ENCODE assay signal across 8 cellular contexts in the genomic region with DNA sequence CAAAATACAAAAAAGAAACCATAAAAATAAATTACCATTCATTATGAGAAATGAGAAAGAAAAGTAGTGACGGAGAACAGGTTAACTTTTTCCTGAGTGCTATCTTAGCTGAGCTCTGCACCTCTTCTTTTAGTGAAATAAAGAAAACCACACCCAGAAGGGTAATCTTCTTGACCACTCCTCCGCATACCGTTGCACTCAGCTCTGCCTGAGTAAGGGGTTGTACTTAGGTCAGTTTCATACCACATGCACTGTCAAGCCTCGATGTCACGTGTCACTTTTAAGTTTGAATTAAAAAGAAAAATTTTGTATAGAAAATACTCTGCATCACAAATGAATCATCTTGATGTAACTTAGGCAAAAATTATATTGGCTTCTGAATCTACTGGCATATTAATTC. TPM values are rescaled to one million over a fixed set of nuclear protein-coding genes. Genes with fewer than 3 reads are reported as not detected.
A peak's percentile ranks its signal among the peaks of the same experiment; 100 is the strongest.
DNase-seq lines count a peak whose midpoint lies in the region; ATAC-seq and TF ChIP-seq lines count a peak whose summit lies in the region.

No MANE protein-coding gene starts in this region.

- H3K4me3 ChIP-seq in GM06990 (replicated peaks; ENCODE audit: low read depth, low read length) (peak overlapping the region; percentile 86), astrocyte of the cerebellum (ENCODE audit: low read depth, low read length) (peak overlapping the region; percentile 65), mesendoderm (ENCODE audit: low read length) (no peak overlapping the region)

- no CpG with 5 or more reads among the region's 5 CpGs for WGBS in mesendoderm (ENCODE audit: extremely low coverage, insufficient coverage, low lambda C conversion rate)

- no peak overlapping the region for H4K5ac ChIP-seq in mesendoderm (ENCODE audit: low read length)

- H3K4me1 ChIP-seq in mesendoderm (ENCODE audit: control insufficient read depth, low read depth, low read length): peaks cover 11% of the 10 kb centered on the region

- no peak overlapping the region for H4K8ac ChIP-seq in mesendoderm (ENCODE audit: low read depth, low read length)

- H2BK5ac ChIP-seq in mesendoderm (ENCODE audit: low read length): no peak overlapping the region

- H3K79me2 ChIP-seq in mesendoderm (ENCODE audit: control insufficient read depth, insufficient read depth, low read length): peaks cover 67% of the 10 kb centered on the region

- H3K27me3 ChIP-seq in GM06990 (replicated peaks; ENCODE audit: control insufficient read depth, insufficient read depth, low read length) (no peaks in the 10 kb centered on the region), mesendoderm (ENCODE audit: insufficient read depth, low read length, poor library complexity) (no peaks in the 10 kb centered on the region)

- peaks cover 4% of the 10 kb centered on the region for H3K36me3 ChIP-seq in GM06990 (ENCODE audit: control insufficient read depth, insufficient read depth, low read length)
- H3K36me3 ChIP-seq in mesendoderm (ENCODE audit: control insufficient read depth, insufficient read depth, low read length): peaks cover 4% of the 10 kb centered on the region

- no peak overlapping the region for H3K9ac ChIP-seq in mesendoderm (ENCODE audit: low read length)

- no peak overlapping the region for H3K18ac ChIP-seq in mesendoderm (ENCODE audit: low read length)

- in situ Hi-C loops in astrocyte of the cerebellum (cut with HindIII; ENCODE audit: low sequenced_read_pairs): no loop called here

- ATAC-seq in HG03064 (IDR thresholded peaks at IDR 0.05; ENCODE audit: low read depth, unreplicated experiment) (peak; percentile 30), GM19324 (IDR thresholded peaks at IDR 0.05; ENCODE audit: low FRiP score, unreplicated experiment) (no peak)

- peak overlapping the region; percentile 42 for H3K4me2 ChIP-seq in mesendoderm (ENCODE audit: low read length)

- no peak for DNase-seq in GM06990 (ENCODE audit: extremely low read depth, insufficient read length)
- no peak for DNase-seq in astrocyte of the cerebellum (ENCODE audit: low read depth)
- peak; percentile 44 for DNase-seq in mesendoderm
- no peak for DNase-seq in SK-N-DZ (ENCODE audit: low spot score)
- DNase-seq in NCI-H510A (lab: John Stamatoyannopoulos, UW): no peak
- DNase-seq in DMS53 (lab: John Stamatoyannopoulos, UW): no peak

- peaks cover 17% of the 10 kb centered on the region for H3K79me1 ChIP-seq in mesendoderm (ENCODE audit: low read length)

- no peak overlapping the region for H3K4ac ChIP-seq in mesendoderm (ENCODE audit: low read depth, low read length)

- no peak overlapping the region for H3K56ac ChIP-seq in mesendoderm (ENCODE audit: low read length)

- no peak overlapping the region for H3K23ac ChIP-seq in mesendoderm (ENCODE audit: low read length)

- no peak overlapping the region for H2AK5ac ChIP-seq in mesendoderm (ENCODE audit: low read length)

- no peak overlapping the region for H2BK15ac ChIP-seq in mesendoderm (replicated peaks; ENCODE audit: low read depth)

- TF ChIP-seq CTCF in GM06990 (IDR thresholded peaks at IDR 0.05; ENCODE audit: insufficient read depth, low read length, poor library complexity, severe bottlenecking): no peak
- TF ChIP-seq CTCF in astrocyte of the cerebellum (IDR thresholded peaks at IDR 0.05; ENCODE audit: low read depth, low read length, missing control alignments): no peak

- no peak overlapping the region for H3K27ac ChIP-seq in mesendoderm (ENCODE audit: low read depth, low read length)

- no peak overlapping the region for H2BK120ac ChIP-seq in mesendoderm (ENCODE audit: low read depth, low read length)

RNA-seq across cellular contexts. Expression of gene EZR, which starts 2.8 kb away (rescaled TPM):
- 145 TPM for polyA plus RNA-seq in mesendoderm (2013, experiment 1 of 2)
- polyA plus RNA-seq in mesendoderm (2013, experiment 2 of 2): 153 TPM
- polyA plus RNA-seq in SK-N-DZ (2014; cell fraction: cytosol; rRNA removed): 46.2 and 51.6 TPM in 2 replicates
- 31.1 and 33.2 TPM in 2 replicates for polyA plus RNA-seq in SK-N-DZ (2014; cell fraction: nucleus; rRNA removed)
